1 cellular context compared by ENCODE assay signal in genomic region chr11:19913893-19914249, GRCh38.
TF ChIP-seq lines count a peak whose summit lies in the region.

No MANE protein-coding gene starts in this region.

TF ChIP-seq in IMR-90, 13 proteins besides CTCF, POLR2A, EP300 and RAD21 (continued from another document):
- TF ChIP-seq ELK1 (IDR thresholded peaks at IDR 0.05; ENCODE audit: borderline replicate concordance, low read depth, low read length) (no peak), BHLHE40 (IDR thresholded peaks at IDR 0.05; ENCODE audit: low read depth, low read length) (no peak)
